Comparison of ENCODE assay signal across 15 cellular contexts in the genomic region with DNA sequence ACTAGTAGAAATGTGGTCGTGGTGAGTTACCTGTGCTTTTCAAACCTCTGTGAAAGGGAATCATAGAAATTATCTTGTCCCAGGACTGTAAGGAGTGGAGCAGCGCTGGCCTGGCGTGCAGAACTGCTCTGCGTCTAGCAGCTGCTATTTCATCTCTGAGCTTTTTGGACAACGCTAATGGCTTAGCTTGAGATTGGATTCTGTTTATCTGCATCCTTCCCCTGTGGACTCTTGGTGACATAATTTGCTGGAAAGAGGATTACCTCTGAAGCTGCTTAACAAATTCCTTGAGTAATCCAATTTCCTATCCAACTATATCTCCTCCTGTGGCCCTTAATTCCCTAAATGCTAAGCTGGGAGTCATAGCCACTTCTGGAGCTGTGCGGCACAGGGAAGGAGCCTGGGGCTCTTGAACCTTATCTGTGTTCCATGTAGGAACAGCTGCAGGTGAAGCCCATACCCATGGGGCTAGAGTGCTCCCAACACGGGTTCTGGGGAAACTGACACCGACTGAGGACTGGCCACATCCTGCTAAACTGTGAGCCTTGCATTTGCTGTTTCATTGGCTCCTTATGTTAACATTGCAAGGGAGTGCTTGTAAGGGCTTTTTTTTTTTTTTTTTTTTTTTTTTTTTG. TPM values are rescaled to one million over a fixed set of nuclear protein-coding genes. Genes with fewer than 3 reads are reported as not detected.
"Had no signal": no experiment of that assay in that cellular context is flagged by ENCODE, and none has a peak within 500 bp of the region (broad histone marks: within the 10 kb centered on the region; RNA-seq: fewer than 3 reads in every experiment).

No MANE protein-coding gene starts in this region.

- H3K36me3 ChIP-seq: brain microvascular endothelial cell had no signal

- FAIRE-seq: islet of Langerhans had no signal

- H3K9me3 Mint-ChIP-seq: activated naive CD4-positive, alpha-beta T cell treated with anti-CD3 and anti-CD28 coated beads, Interleukin-2, amount 50 U/mL, for 72 hours; endodermal cell; stimulated activated memory B cell treated with anti-CD40 and anti-IgM and Interleukin-4, amounts not matched to agents 10 μg/mL and 1 μg/mL and 100 μg/mL, for 72 hours had no signal

- DNase-seq: activated effector memory CD4-positive, alpha-beta T cell treated with anti-CD3 and anti-CD28 coated beads, Interleukin-2, amount 50 U/mL, for 16 hours; amniotic stem cell; brain microvascular endothelial cell; endodermal cell; erythroblast; left lung; right lobe of liver; spleen; stimulated activated CD4-positive, alpha-beta T cell treated with anti-CD3 and anti-CD28 coated beads, Interleukin-1b, Interleukin-23, amount 100 ng/mL, for 48 hours had no signal

- H3K4me3 Mint-ChIP-seq: endodermal cell; stimulated activated memory B cell treated with anti-CD40 and anti-IgM and Interleukin-4, amounts not matched to agents 10 μg/mL and 1 μg/mL and 100 μg/mL, for 72 hours had no signal

- H3K27ac ChIP-seq: brain microvascular endothelial cell, left lung, right lobe of liver, spleen, tibial nerve, vagina had no signal

- H3K9me3 ChIP-seq: left lung, right lobe of liver, spleen, tibial nerve, vagina had no signal

- H3K27me3 Mint-ChIP-seq: stimulated activated memory B cell treated with anti-CD40 and anti-IgM and Interleukin-4, amounts not matched to agents 10 μg/mL and 1 μg/mL and 100 μg/mL, for 72 hours had no signal

- H3K27me3 ChIP-seq: brain microvascular endothelial cell, left lung, right lobe of liver, spleen, tibial nerve, vagina had no signal

- H3K4me3 ChIP-seq: left lung, right lobe of liver, spleen, tibial nerve, vagina had no signal

- H3K27ac Mint-ChIP-seq: activated naive CD4-positive, alpha-beta T cell treated with anti-CD3 and anti-CD28 coated beads, Interleukin-2, amount 50 U/mL, for 72 hours; endodermal cell; stimulated activated memory B cell treated with anti-CD40 and anti-IgM and Interleukin-4, amounts not matched to agents 10 μg/mL and 1 μg/mL and 100 μg/mL, for 72 hours had no signal

RNA-seq across cellular contexts. Expression of a gene that starts 53.6 kb away (rescaled TPM):
- total RNA-seq: activated naive CD4-positive, alpha-beta T cell treated with anti-CD3 and anti-CD28 coated beads, Interleukin-2, amount 50 U/mL, for 72 hours; endodermal cell; T-helper 2 cell treated with Interferon-gamma antibody and Interleukin-4, amounts not matched to agents 100 ng/mL and 5 ng/mL, for 36 hours had no signal

RNA-seq across cellular contexts. Expression of a gene that starts 53.8 kb away (rescaled TPM):
- total RNA-seq: activated naive CD4-positive, alpha-beta T cell treated with anti-CD3 and anti-CD28 coated beads, Interleukin-2, amount 50 U/mL, for 72 hours; T-helper 2 cell treated with Interferon-gamma antibody and Interleukin-4, amounts not matched to agents 100 ng/mL and 5 ng/mL, for 36 hours had no signal
